Comparison of ENCODE assay signal across 8 cellular contexts in genomic region chr17:57004944-57005579, GRCh38. TPM values are rescaled to one million over a fixed set of nuclear protein-coding genes. Genes with fewer than 3 reads are reported as not detected.
DNase-seq lines count a peak whose midpoint lies in the region; ATAC-seq and TF ChIP-seq lines count a peak whose summit lies in the region.
"Had no signal": no experiment of that assay in that cellular context is flagged by ENCODE, and none has a peak within 500 bp of the region (broad histone marks: within the 10 kb centered on the region; RNA-seq: fewer than 3 reads in every experiment).

No MANE protein-coding gene starts in this region.

- peaks cover 25% of the 10 kb centered on the region for H3K4me1 Mint-ChIP-seq in activated CD8-positive, alpha-beta T cell treated with anti-CD3 and anti-CD28 coated beads, Interleukin-2, amount 10 ng/mL, durations not matched to agents 7 days and 5 days (ENCODE audit: low read depth)
- peaks cover 37 to 72% (median 49%) of the 10 kb centered on the region in 3 donors for H3K4me1 Mint-ChIP-seq in naive B cell

- H3K4me3 ChIP-seq in HL-60 (replicated peaks; ENCODE audit: insufficient read depth, low read length) = no peak overlapping the region; the same call in 1 of the 2 replicates

- H3K27me3 ChIP-seq in HL-60 (ENCODE audit: insufficient read depth, poor library complexity, severe bottlenecking) = no peaks in the 10 kb centered on the region

- POLR2A ChIA-PET in activated CD8-positive, alpha-beta T cell treated with anti-CD3 and anti-CD28 coated beads, Interleukin-2, amount 10 ng/mL, durations not matched to agents 7 days and 5 days (lab: Charles Lee) = no interaction called here

- no peaks in the 10 kb centered on the region for H3K9me3 Mint-ChIP-seq in activated CD8-positive, alpha-beta T cell treated with anti-CD3 and anti-CD28 coated beads, Interleukin-2, amount 10 ng/mL, durations not matched to agents 7 days and 5 days (ENCODE audit: insufficient read depth)
- no peaks in the 10 kb centered on the region for H3K9me3 Mint-ChIP-seq in naive B cell
- H3K9me3 Mint-ChIP-seq: T-helper 1 cell treated with Interleukin-12 subunit alpha and Interleukin-12 subunit beta and Interleukin-4 antibody, amounts not matched to agents 30 μg/mL and 1 μg/mL, for 36 hours had no signal

- H3K27me3 Mint-ChIP-seq in activated CD8-positive, alpha-beta T cell treated with anti-CD3 and anti-CD28 coated beads, Interleukin-2, amount 10 ng/mL, durations not matched to agents 7 days and 5 days (ENCODE audit: low read depth) = peaks cover 6% of the 10 kb centered on the region
- H3K27me3 Mint-ChIP-seq in naive B cell = no peaks in the 10 kb centered on the region

- no peak overlapping the region for H3K27ac Mint-ChIP-seq in activated CD8-positive, alpha-beta T cell treated with anti-CD3 and anti-CD28 coated beads, Interleukin-2, amount 10 ng/mL, durations not matched to agents 7 days and 5 days
- H3K27ac Mint-ChIP-seq in naive B cell = peak overlapping the region; percentile 90 to 98 (median 96)
- H3K27ac Mint-ChIP-seq: T-helper 1 cell treated with Interleukin-12 subunit alpha and Interleukin-12 subunit beta and Interleukin-4 antibody, amounts not matched to agents 30 μg/mL and 1 μg/mL, for 36 hours had no signal

- peak overlapping the region; percentile 62 for H3K27ac ChIP-seq in HL-60 (replicated peaks)

- DNase-seq in HL-60 (ENCODE audit: low read depth in 1 of 2, low spot score in 1 of 2) (peak; percentile 35 to 74), naive B cell (peak; percentile 68)
- peak; percentile 27 for DNase-seq in activated CD8-positive, alpha-beta T cell treated with anti-CD3 and anti-CD28 coated beads, Interleukin-2, amount 10 ng/mL, durations not matched to agents 7 days and 5 days
- DNase-seq in activated CD4-positive, alpha-beta T cell treated with anti-CD3 and anti-CD28 coated beads for 4 hours = no peak
- no peak for DNase-seq in stimulated activated naive CD4-positive, alpha-beta T cell treated with Interleukin-2 at 50 U/mL for 16 hours (lab: John Stamatoyannopoulos, UW)

- peak; percentile 85 for ATAC-seq in GM18502 (IDR thresholded peaks at IDR 0.05; ENCODE audit: poor library complexity, unreplicated experiment)
- ATAC-seq in GM21529 (IDR thresholded peaks at IDR 0.05; ENCODE audit: unreplicated experiment) = peak; percentile 84
- peak; percentile 61 for ATAC-seq in activated CD8-positive, alpha-beta T cell treated with anti-CD3 and anti-CD28 coated beads, Interleukin-2, amount 10 ng/mL, durations not matched to agents 7 days and 5 days
- peak; percentile 81 to 83 for ATAC-seq in naive B cell (ENCODE audit: low read depth in 2 of 2)

- peaks cover 14% of the 10 kb centered on the region for H3K36me3 Mint-ChIP-seq in activated CD8-positive, alpha-beta T cell treated with anti-CD3 and anti-CD28 coated beads, Interleukin-2, amount 10 ng/mL, durations not matched to agents 7 days and 5 days (ENCODE audit: low read depth)
- H3K36me3 Mint-ChIP-seq in naive B cell = peaks cover 13 to 17% of the 10 kb centered on the region in 2 donors

- H3K4me3 Mint-ChIP-seq in activated CD8-positive, alpha-beta T cell treated with anti-CD3 and anti-CD28 coated beads, Interleukin-2, amount 10 ng/mL, durations not matched to agents 7 days and 5 days = no peak overlapping the region
- peak overlapping the region; percentile 28 to 87 (median 74) for H3K4me3 Mint-ChIP-seq in naive B cell
- H3K4me3 Mint-ChIP-seq: T-helper 1 cell treated with Interleukin-12 subunit alpha and Interleukin-12 subunit beta and Interleukin-4 antibody, amounts not matched to agents 30 μg/mL and 1 μg/mL, for 36 hours had no signal

- no peak for TF ChIP-seq CTCF in HL-60 (IDR thresholded peaks at IDR 0.05; ENCODE audit: insufficient read depth, low read length)

- CTCF ChIA-PET in activated CD8-positive, alpha-beta T cell treated with anti-CD3 and anti-CD28 coated beads, Interleukin-2, amount 10 ng/mL, durations not matched to agents 7 days and 5 days (lab: Charles Lee) = no interaction called here

RNA-seq across cellular contexts. Expression of gene SCPEP1, which starts 27.1 kb away (rescaled TPM):
- total RNA-seq in activated CD8-positive, alpha-beta T cell treated with anti-CD3 and anti-CD28 coated beads, Interleukin-2, amount 10 ng/mL, durations not matched to agents 7 days and 5 days = 10 to 100 TPM; 13.4 to 13.7 TPM
- polyA plus RNA-seq in naive B cell (ENCODE audit: low read depth in 6 of 6) = 100 to 1,000 TPM; 134 to 305 (median 175) TPM

RNA-seq across cellular contexts. Expression of gene COIL, which starts 44.2 kb away (rescaled TPM):
- total RNA-seq in activated CD8-positive, alpha-beta T cell treated with anti-CD3 and anti-CD28 coated beads, Interleukin-2, amount 10 ng/mL, durations not matched to agents 7 days and 5 days = 10 to 100 TPM; 17.6 to 17.8 TPM
- polyA plus RNA-seq in naive B cell (ENCODE audit: low read depth in 6 of 6) = 10 to 100 TPM; 19.5 to 25.9 (median 22.5) TPM

Comparison
In these comparisons a context has a peak if more than half of its experiments do, and no peak if none do; other contexts are left out.
1. DNase-seq: peak in HL-60 (2 of 2), activated CD8-positive, alpha-beta T cell treated with anti-CD3 and anti-CD28 coated beads, Interleukin-2, amount 10 ng/mL, durations not matched to agents 7 days and 5 days (single experiment) and naive B cell (single experiment); none in activated CD4-positive, alpha-beta T cell treated with anti-CD3 and anti-CD28 coated beads for 4 hours (0 of 2) and stimulated activated naive CD4-positive, alpha-beta T cell treated with Interleukin-2 at 50 U/mL for 16 hours (single experiment).
2. Peak in every context shown above with its lines, with median percentiles within 50 percentile points of each other: ATAC-seq.